Comparison of ENCODE assay signal across 27 cellular contexts in the genomic region with DNA sequence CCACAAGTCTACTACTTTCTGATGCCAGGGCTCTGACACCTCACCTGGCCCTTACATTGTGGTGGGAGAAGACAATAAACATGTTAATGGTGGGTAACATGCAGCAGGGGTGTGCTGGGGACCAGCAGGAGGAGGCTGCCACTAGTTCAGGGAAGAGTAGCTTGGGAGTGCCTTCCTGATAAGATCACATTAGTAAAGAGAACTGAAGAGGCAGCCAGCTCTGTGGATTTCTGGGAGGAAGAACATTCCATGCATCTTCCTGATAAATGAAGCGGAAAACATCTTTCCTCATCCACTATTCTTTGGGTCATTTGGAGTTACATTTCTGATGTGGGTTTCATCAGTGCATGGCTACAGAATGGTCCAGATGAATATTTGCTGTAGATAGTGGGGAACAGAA. TPM values are rescaled to one million over a fixed set of nuclear protein-coding genes. Genes with fewer than 3 reads are reported as not detected.
"Had no signal": no experiment of that assay in that cellular context is flagged by ENCODE, and none has a peak within 500 bp of the region (broad histone marks: within the 10 kb centered on the region; RNA-seq: fewer than 3 reads in every experiment).

No MANE protein-coding gene starts in this region.

- DNase-seq: activated CD4-positive, alpha-beta T cell treated with anti-CD3 and anti-CD28 coated beads for 4 hours; activated CD4-positive, alpha-beta T cell treated with anti-CD3 and anti-CD28 coated beads, Interleukin-2, amount 50 U/mL, for 4 hours; activated CD4-positive, CD25-positive, alpha-beta regulatory T cell; activated CD8-positive, alpha-beta memory T cell treated with anti-CD3 and anti-CD28 coated beads for 24 hours; activated effector memory CD4-positive, alpha-beta T cell treated with anti-CD3 and anti-CD28 coated beads, Interleukin-2, amount 50 U/mL, for 16 hours; activated naive CD4-positive, alpha-beta T cell treated with anti-CD3 and anti-CD28 coated beads for 36 hours; activated naive CD8-positive, alpha-beta T cell treated with anti-CD3 and anti-CD28 coated beads for 36 hours; amniotic stem cell; cerebellar nuclear complex; colonic mucosa; dorsolateral prefrontal cortex; effector memory CD8-positive, alpha-beta T cell; erythroblast; head of caudate nucleus; hippocampal formation; immature natural killer cell; left ventricle myocardium inferior; stimulated activated CD4-positive, alpha-beta T cell treated with anti-CD3 and anti-CD28 coated beads, Interleukin-12 subunit alpha, Interleukin-12 subunit beta, amount 100 ng/mL, for 4 hours; stimulated activated CD4-positive, alpha-beta T cell treated with anti-CD3 and anti-CD28 coated beads, Interleukin-4, amount 100 ng/mL, for 1 hour had no signal

- ATAC-seq: effector memory CD8-positive, alpha-beta T cell; gastroesophageal sphincter; sciatic nerve; stimulated activated effector memory CD8-positive, alpha-beta T cell treated with anti-CD3 and anti-CD28 coated beads, Interleukin-12 subunit alpha, Interleukin-12 subunit beta, amount 100 ng/mL, for 72 hours had no signal

- H3K4me3 ChIP-seq: cardiac muscle cell, colonic mucosa, dorsolateral prefrontal cortex, gastroesophageal sphincter, left ventricle myocardium inferior, lung, skin epidermis, thoracic aorta had no signal

RNA-seq across cellular contexts. Expression of gene RNF150, which starts 9.0 kb away (rescaled TPM):
- total RNA-seq: activated naive CD4-positive, alpha-beta T cell treated with anti-CD3 and anti-CD28 coated beads for 36 hours; activated T-helper 1 cell treated with anti-CD3 and anti-CD28 coated beads, Interleukin-12 subunit alpha, Interleukin-12 subunit beta, Interleukin-2, Interleukin-4 antibody, amounts not matched to agents 30 ng/mL and 10 ng/mL and 1 ng/mL, durations not matched to agents 14 hours and 24 hours and 36 hours had no signal
